ENCODE assay signal across 8 cellular contexts in genomic region chr20:50817776-50818172, GRCh38. TPM values are rescaled to one million over a fixed set of nuclear protein-coding genes. Genes with fewer than 3 reads are reported as not detected.
A peak's percentile ranks its signal among the peaks of the same experiment; 100 is the strongest.
DNase-seq lines count a peak whose midpoint lies in the region; ATAC-seq, FAIRE-seq and TF ChIP-seq lines count a peak whose summit lies in the region.

No MANE protein-coding gene starts in this region.

- no peak for TF ChIP-seq POLR2A in K562 (conservative IDR thresholded peaks at IDR 0.05)

- WGBS in K562 (ENCODE audit: insufficient coverage, low coverage, missing lambda C conversion rate): 92% methylated on average over 8 of the region's 10 CpGs

- peak overlapping the region; percentile 65 to 90 (median 83) for H3K4me2 ChIP-seq in BLaER1 treated with 17β-estradiol and CSF1 and Interleukin-3, amounts not matched to agents 10 nM and 100 nM
- peak overlapping the region; percentile 57; the same call in 1 of the 2 replicates for H3K4me2 ChIP-seq in K562 (ENCODE audit: insufficient read depth, low read length)

- no peak for TF ChIP-seq CTCF in K562 (IDR thresholded peaks at IDR 0.05 in 2 of 3, conservative IDR thresholded peaks at IDR 0.05 in 1 of 3; ENCODE audit: insufficient read depth in 2 of 3, low read depth in 1 of 3, low read length in 3 of 3)

- ATAC-seq in K562: no peak
- no peak for ATAC-seq in natural killer cell treated with Interleukin-12 subunit alpha and Interleukin-12 subunit beta and Interleukin-15 and Interleukin-18, amount 100 ng/mL, for 72 hours

- TF ChIP-seq EP300 in K562 (IDR thresholded peaks at IDR 0.05; ENCODE audit: low read length): no peak

- H3K4me3 ChIP-seq in BLaER1 treated with 17β-estradiol and CSF1 and Interleukin-3, amounts not matched to agents 10 nM and 100 nM: peak overlapping the region in 2 of 10 experiments; percentile 23 to 28; a peak in 3 of 20 replicates
- no peak overlapping the region for H3K4me3 ChIP-seq in K562

- H3K27ac ChIP-seq in BLaER1 treated with 17β-estradiol and CSF1 and Interleukin-3, amounts not matched to agents 10 nM and 100 nM: peak overlapping the region; percentile 86 to 97 (median 94)
- peak overlapping the region; percentile 72; the same call in 2 of the 3 replicates for H3K27ac ChIP-seq in K562 (ENCODE audit: extremely low read depth, low read depth, low read length)

- no peak overlapping the region for H3K4me3 Mint-ChIP-seq in natural killer cell treated with Interleukin-12 subunit alpha and Interleukin-12 subunit beta and Interleukin-15 and Interleukin-18, amount 100 ng/mL, for 72 hours

- H3K36me3 Mint-ChIP-seq in natural killer cell treated with Interleukin-12 subunit alpha and Interleukin-12 subunit beta and Interleukin-15 and Interleukin-18, amount 100 ng/mL, for 72 hours: peaks cover 4% of the 10 kb centered on the region

- FAIRE-seq in K562 (lab: Jason Lieb, UNC): no peak

- peaks cover 37 to 39% of the 10 kb centered on the region in 2 donors for H3K4me1 Mint-ChIP-seq in natural killer cell treated with Interleukin-12 subunit alpha and Interleukin-12 subunit beta and Interleukin-15 and Interleukin-18, amount 100 ng/mL, for 72 hours (ENCODE audit: low read depth in 2 of 2)

- POLR2A ChIA-PET in K562 (lab: Yijun Ruan, JAX): interaction anchor here (0.5 to 1.3 kb wide), 5 partner anchors 10 to 111 kb away, joined by 3 to 5 read pairs (median 3); no protein-coding TSS in a partner anchor

- H3K4me1 ChIP-seq in BLaER1 treated with 17β-estradiol and CSF1 and Interleukin-3, amounts not matched to agents 10 nM and 100 nM: peaks cover 96 to 100% (median 99%) of the 10 kb centered on the region in 10 experiments
- peaks cover 7 to 10% of the 10 kb centered on the region in 2 experiments; a peak in 3 of 5 replicates for H3K4me1 ChIP-seq in K562 (replicated peaks in 1 of 2; ENCODE audit: control insufficient read depth in 2 of 2, insufficient read depth in 2 of 2, low read length in 2 of 2)

- H4K20me1 ChIP-seq in BLaER1 treated with 17β-estradiol and CSF1 and Interleukin-3, amounts not matched to agents 10 nM and 100 nM: no peaks in the 10 kb centered on the region
- no peaks in the 10 kb centered on the region for H4K20me1 ChIP-seq in K562 (replicated peaks; ENCODE audit: control insufficient read depth, insufficient read depth, low read length)

- no peaks in the 10 kb centered on the region; a peak in 1 of 22 replicates for H3K36me3 ChIP-seq in BLaER1 treated with 17β-estradiol and CSF1 and Interleukin-3, amounts not matched to agents 10 nM and 100 nM
- no peaks in the 10 kb centered on the region for H3K36me3 ChIP-seq in K562 (ENCODE audit: control insufficient read depth, insufficient read depth, low read length)

- no peaks in the 10 kb centered on the region for H3K79me2 ChIP-seq in K562 (ENCODE audit: control insufficient read depth, insufficient read depth, low read length)

- TF ChIP-seq RAD21 in K562 (CRISPR knock-in tag; conservative IDR thresholded peaks at IDR 0.05 in 1 of 2, IDR thresholded peaks at IDR 0.05 in 1 of 2): no peak

- no peaks in the 10 kb centered on the region for H3K9me1 ChIP-seq in K562 (ENCODE audit: control insufficient read depth, insufficient read depth, low read length)

- H2AFZ ChIP-seq in K562 (ENCODE audit: low read depth, low read length): peak overlapping the region; percentile 99

- intact Hi-C loops in K562 (cut with micrococcal nuclease): loop anchor here (1.0 kb wide), 1 partner anchor 112 kb away; no protein-coding TSS in a partner anchor

- no TSS peak for BruUV-seq in K562 (replicated peaks; lab: Mats Ljungman, UMichigan)

- H3K9me3 Mint-ChIP-seq in natural killer cell treated with Interleukin-12 subunit alpha and Interleukin-12 subunit beta and Interleukin-15 and Interleukin-18, amount 100 ng/mL, for 72 hours: no peaks in the 10 kb centered on the region

- H3K27ac Mint-ChIP-seq in natural killer cell treated with Interleukin-12 subunit alpha and Interleukin-12 subunit beta and Interleukin-15 and Interleukin-18, amount 100 ng/mL, for 72 hours: peak overlapping the region; percentile 92 to 98

- H3K9ac ChIP-seq in BLaER1 treated with 17β-estradiol and CSF1 and Interleukin-3, amounts not matched to agents 10 nM and 100 nM: peak overlapping the region; percentile 71 to 86 (median 82)
- peak overlapping the region; percentile 51 to 61; a peak in 2 of 4 replicates for H3K9ac ChIP-seq in K562 (ENCODE audit: insufficient read depth in 1 of 2, low read depth in 2 of 2, low read length in 2 of 2)

- no peaks in the 10 kb centered on the region for H3K27me3 Mint-ChIP-seq in natural killer cell treated with Interleukin-12 subunit alpha and Interleukin-12 subunit beta and Interleukin-15 and Interleukin-18, amount 100 ng/mL, for 72 hours

- no peaks in the 10 kb centered on the region for H3K27me3 ChIP-seq in BLaER1 treated with 17β-estradiol and CSF1 and Interleukin-3, amounts not matched to agents 10 nM and 100 nM
- no peaks in the 10 kb centered on the region for H3K27me3 ChIP-seq in K562 (ENCODE audit: control insufficient read depth in 2 of 2, insufficient read depth in 2 of 2, low read length in 2 of 2)

- DNase-seq in NAMALWA (ENCODE audit: low spot score): peak; percentile 49
- no peak for DNase-seq in K562 (ENCODE audit: extremely low read depth in 1 of 4, low spot score in 3 of 4)
- no peak for DNase-seq in natural killer cell treated with Interleukin-12 subunit alpha and Interleukin-12 subunit beta and Interleukin-15 and Interleukin-18, amount 100 ng/mL, for 72 hours (ENCODE audit: low spot score)
- DNase-seq in NCI-H1092 treated with DMSO at 0.1 percent for 48 hours (lab: John Stamatoyannopoulos, UW): no peak
- DNase-seq in foreskin melanocyte: no peak
- no peak for DNase-seq in NCI-H2196 treated with DMSO at 0.1 percent for 48 hours (lab: John Stamatoyannopoulos, UW; ENCODE audit: unreplicated experiment)
- DNase-seq in T1000 (lab: John Stamatoyannopoulos, UW): no peak

- no peaks in the 10 kb centered on the region for H3K9me3 ChIP-seq in BLaER1 treated with 17β-estradiol and CSF1 and Interleukin-3, amounts not matched to agents 10 nM and 100 nM (replicated peaks in 1 of 11)
- no peaks in the 10 kb centered on the region for H3K9me3 ChIP-seq in K562 (replicated peaks; ENCODE audit: control insufficient read depth, insufficient read depth, low read depth, low read length)

- CTCF ChIA-PET in K562 (lab: Yijun Ruan, JAX; ENCODE audit: low intra/inter-chr PET ratio): interaction anchor here (0.6 to 2.2 kb wide), 3 partner anchors 8 to 112 kb away, joined by 3 to 22 read pairs (median 5); no protein-coding TSS in a partner anchor

- in situ Hi-C loops in K562 (cut with MboI): loop anchor here (10.0 kb wide), 1 partner anchor 117 kb away; the partner anchor contains the start of gene ADNP

TF ChIP-seq in K562, 482 proteins besides CTCF, POLR2A, EP300 and RAD21 (continues in another document):
- no peak for TF ChIP-seq CGGBP1 (CRISPR knock-in tag; IDR thresholded peaks at IDR 0.05)
- TF ChIP-seq NR2F6 (CRISPR knock-in tag; IDR thresholded peaks at IDR 0.05): no peak

RNA-seq across cellular contexts. Expression of gene BCAS4, which starts 22.9 kb away (rescaled TPM):
- 2.3 and 2.5 TPM in 2 replicates for total RNA-seq in K562 (2011; cell fraction: chromatin; rRNA removed; ENCODE audit: low replicate concordance)
- total RNA-seq in K562 (2011; cell fraction: nucleolus; rRNA removed): 0.26 and 1.0 TPM in 2 replicates
- 1.8 and 2.7 TPM in 2 replicates for total RNA-seq in K562 (2011; cell fraction: nucleoplasm; rRNA removed)
- total RNA-seq in K562 (2014; rRNA removed): 2.3 and 2.9 TPM in 2 replicates
- 0.47 and 0.64 TPM in 2 replicates for total RNA-seq in K562 (2014; rRNA removed; fragmentation: Illumina TruSeq; extraction: Trizol)
- 0.34 and 0.36 TPM in 2 replicates for total RNA-seq in K562 (2015; rRNA removed; fragmentation: Illumina TruSeq; extraction: Trizol)
- 1.5 and 2.0 TPM in 2 replicates for total RNA-seq in K562 (2021)
- 0.65 and 1.1 TPM in 2 replicates for polyA plus RNA-seq in K562 (2011; rRNA removed)
- 1.2 and 2.1 TPM in 2 replicates for polyA plus RNA-seq in K562 (2011; cell fraction: cytosol; rRNA removed)
- polyA plus RNA-seq in K562 (2011; cell fraction: nucleus; rRNA removed): 0.27 and 0.70 TPM in 2 replicates
- polyA plus RNA-seq in K562 (2012): 0.87 and 1.4 TPM in 2 replicates
- polyA plus RNA-seq in K562 (2014; fragmentation: Illumina TruSeq; extraction: Trizol): 0.25 and 1.5 TPM in 2 replicates
- under 1 TPM; 0.15 to 0.20 TPM for polyA plus RNA-seq in K562 (2014; fragmentation: Nextera tagmentation; extraction: Ambion mirVana)
- polyA plus RNA-seq in K562 (2014; rRNA removed): 0.40 and 2.1 TPM in 2 replicates
- 0.06 and 0.63 TPM in 2 replicates for polyA minus RNA-seq in K562 (2011; rRNA and poly(A)+ RNA removed)
- not detected in 2 replicates for polyA minus RNA-seq in K562 (2011; cell fraction: cytosol; rRNA and poly(A)+ RNA removed)
- 0.22 and 1.2 TPM in 2 replicates for polyA minus RNA-seq in K562 (2011; cell fraction: nucleus; rRNA and poly(A)+ RNA removed)
- total RNA-seq in natural killer cell treated with Interleukin-12 subunit alpha and Interleukin-12 subunit beta and Interleukin-15 and Interleukin-18, amount 100 ng/mL, for 72 hours: 10 to 100 TPM in 1 of 2 donors, 1 to 10 TPM in 1; 6.7 to 15.0 TPM
